Comparison of ENCODE assay signal across 20 cellular contexts in the genomic region with DNA sequence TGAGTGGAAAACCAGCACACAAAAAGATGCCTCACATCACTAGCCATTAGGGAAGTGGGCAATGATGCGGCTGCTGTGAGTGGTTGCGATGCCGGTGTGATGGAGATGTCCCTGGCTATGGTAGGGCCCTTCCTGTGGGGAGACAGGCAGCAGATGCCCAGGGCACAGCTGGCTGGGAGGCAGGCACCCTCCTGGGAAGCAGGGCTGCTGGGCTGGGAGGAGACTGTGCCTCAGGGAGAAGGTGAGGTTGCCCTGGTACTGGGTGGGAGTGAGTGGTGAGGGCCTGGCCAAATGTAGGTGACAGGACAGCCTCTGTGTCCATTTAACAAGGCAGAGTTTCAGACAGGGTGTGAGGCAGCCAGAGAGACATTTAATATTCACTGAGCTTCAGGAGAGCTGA.
"Had no signal": no experiment of that assay in that cellular context is flagged by ENCODE, and none has a peak within 500 bp of the region (broad histone marks: within the 10 kb centered on the region; RNA-seq: fewer than 3 reads in every experiment).

No MANE protein-coding gene starts in this region.

- H3K4me1 ChIP-seq: gastrocnemius medialis, heart right ventricle, spleen, stomach, transverse colon had no signal

- H3K4me3 ChIP-seq: dorsolateral prefrontal cortex, gastrocnemius medialis, heart right ventricle, mucosa of descending colon, spleen, stomach, thoracic aorta, transverse colon had no signal

- H3K27me3 ChIP-seq: dorsolateral prefrontal cortex, gastrocnemius medialis, heart right ventricle, spleen, stomach, transverse colon had no signal

- H3K27ac ChIP-seq: dorsolateral prefrontal cortex, gastrocnemius medialis, heart right ventricle, spleen, stomach, thoracic aorta, transverse colon had no signal

- H3K9me3 ChIP-seq: gastrocnemius medialis, thoracic aorta, transverse colon had no signal

- DNase-seq: cortex of kidney; dorsolateral prefrontal cortex; effector CD8-positive, alpha-beta T cell; gastrocnemius medialis; heart right ventricle; hypothalamus; kidney glomerular epithelial cell; mucosa of descending colon; natural killer cell; spleen; stimulated activated CD4-positive, alpha-beta T cell treated with anti-CD3 and anti-CD28 coated beads, Interleukin-15, amount 100 ng/mL, for 24 hours; stimulated activated CD4-positive, alpha-beta T cell treated with anti-CD3 and anti-CD28 coated beads, Interleukin-1b, Interleukin-23, amount 100 ng/mL, for 48 hours; stimulated activated CD4-positive, alpha-beta T cell treated with anti-CD3 and anti-CD28 coated beads, Interleukin-4, amount 100 ng/mL, for 24 hours; stimulated activated naive CD4-positive, alpha-beta T cell; stomach; substantia nigra; transverse colon had no signal

- H3K36me3 Mint-ChIP-seq: natural killer cell had no signal

- H3K4me1 Mint-ChIP-seq: natural killer cell had no signal

- H3K27ac Mint-ChIP-seq: natural killer cell had no signal

- H3K4me3 Mint-ChIP-seq: natural killer cell had no signal

- ATAC-seq: esophagus mucosa, gastrocnemius medialis, mucosa of descending colon, natural killer cell, sciatic nerve had no signal

- H3K36me3 ChIP-seq: gastrocnemius medialis, heart right ventricle, spleen, stomach, thoracic aorta, transverse colon had no signal
